8 cellular contexts compared by ENCODE assay signal in genomic region chr7:32893225-32893560, GRCh38. TPM values are rescaled to one million over a fixed set of nuclear protein-coding genes. Genes with fewer than 3 reads are reported as not detected.
DNase-seq lines count a peak whose midpoint lies in the region; ATAC-seq and TF ChIP-seq lines count a peak whose summit lies in the region.

No MANE protein-coding gene starts in this region.

- intact Hi-C loops in activated naive CD4-positive, alpha-beta T cell treated with anti-CD3 and anti-CD28 coated beads for 36 hours (cut with micrococcal nuclease) = no loop called here
- intact Hi-C loops in transverse colon (cut with DNase I; ENCODE audit: low total_unique reads) = loop anchor here (5.0 to 10.0 kb wide), 2 partner anchors 62 to 169 kb away; partner anchors contain the start of genes FKBP9 and NT5C3A

- H3K9me3 Mint-ChIP-seq in activated naive CD4-positive, alpha-beta T cell treated with anti-CD3 and anti-CD28 coated beads for 36 hours = no peaks in the 10 kb centered on the region
- no peaks in the 10 kb centered on the region for H3K9me3 Mint-ChIP-seq in activated naive CD8-positive, alpha-beta T cell treated with anti-CD3 and anti-CD28 coated beads for 36 hours

- H3K36me3 ChIP-seq in mesenchymal stem cell (ENCODE audit: control insufficient read depth in 1 of 2, insufficient read depth in 2 of 2, low read depth in 1 of 2, low read length in 2 of 2) (no peaks in the 10 kb centered on the region), transverse colon (no peaks in the 10 kb centered on the region)

- TF ChIP-seq CTCF in transverse colon (IDR thresholded peaks at IDR 0.05) = no peak

- no peak overlapping the region for H3K14ac ChIP-seq in mesenchymal stem cell (ENCODE audit: low read length in 2 of 2)

- in situ Hi-C loops in transverse colon (cut with MboI; ENCODE audit: low pct_ligation_motif_present in 1 of 4, low pct_unique_long_range_greater_than_20kb in 1 of 4, low sequenced_read_pairs in 3 of 4) = no loop called here

- ATAC-seq in HG03520 (IDR thresholded peaks at IDR 0.05; ENCODE audit: unreplicated experiment) (no peak), HG03469 (IDR thresholded peaks at IDR 0.05; ENCODE audit: unreplicated experiment) (no peak)

- H3K4me1 Mint-ChIP-seq in activated naive CD4-positive, alpha-beta T cell treated with anti-CD3 and anti-CD28 coated beads for 36 hours (ENCODE audit: low read depth) = peaks cover 37% of the 10 kb centered on the region
- peaks cover 30% of the 10 kb centered on the region for H3K4me1 Mint-ChIP-seq in activated naive CD8-positive, alpha-beta T cell treated with anti-CD3 and anti-CD28 coated beads for 36 hours

- no peak overlapping the region for H3K18ac ChIP-seq in mesenchymal stem cell (ENCODE audit: low read depth in 1 of 2, low read length in 2 of 2)

- H3K4me3 ChIP-seq in mesenchymal stem cell (ENCODE audit: insufficient read depth in 1 of 2, low read depth in 1 of 2, low read length in 2 of 2) (peak overlapping the region in 1 of 2 experiments; percentile 80), transverse colon (no peak overlapping the region)

- no peak overlapping the region for H2BK5ac ChIP-seq in mesenchymal stem cell (ENCODE audit: low read depth, low read length, poor library complexity, severe bottlenecking)

- no peak overlapping the region for H3K4me2 ChIP-seq in mesenchymal stem cell (ENCODE audit: low read length, poor library complexity, severe bottlenecking)

- no peaks in the 10 kb centered on the region for H3K27me3 ChIP-seq in mesenchymal stem cell (ENCODE audit: control insufficient read depth in 1 of 2, insufficient read depth in 1 of 2, low read length in 2 of 2)
- H3K27me3 ChIP-seq in transverse colon = no peaks in the 10 kb centered on the region

- peak overlapping the region; percentile 89 for H3K4me3 Mint-ChIP-seq in activated naive CD4-positive, alpha-beta T cell treated with anti-CD3 and anti-CD28 coated beads for 36 hours
- peak overlapping the region; percentile 92 for H3K4me3 Mint-ChIP-seq in activated naive CD8-positive, alpha-beta T cell treated with anti-CD3 and anti-CD28 coated beads for 36 hours

- peak overlapping the region; percentile 99 for H3K27ac Mint-ChIP-seq in activated naive CD4-positive, alpha-beta T cell treated with anti-CD3 and anti-CD28 coated beads for 36 hours
- peak overlapping the region; percentile 99 for H3K27ac Mint-ChIP-seq in activated naive CD8-positive, alpha-beta T cell treated with anti-CD3 and anti-CD28 coated beads for 36 hours

- H3K9ac ChIP-seq in mesenchymal stem cell (ENCODE audit: low read length) = peak overlapping the region; percentile 95

- no peak overlapping the region for H3K23ac ChIP-seq in mesenchymal stem cell (ENCODE audit: low read length in 2 of 2)

- CTCF ChIA-PET in activated naive CD4-positive, alpha-beta T cell treated with anti-CD3 and anti-CD28 coated beads for 36 hours (lab: Charles Lee) = interaction anchor here (1.1 to 6.3 kb wide), 4 partner anchors 11 to 169 kb away, joined by 3 to 42 read pairs (median 5); partner anchors contain the start of gene NT5C3A

- no peak overlapping the region for H2BK120ac ChIP-seq in mesenchymal stem cell (ENCODE audit: low read depth, low read length)

- H3K79me1 ChIP-seq in mesenchymal stem cell (replicated peaks; ENCODE audit: low read length, poor library complexity, severe bottlenecking) = no peaks in the 10 kb centered on the region

- no peak overlapping the region for H4K91ac ChIP-seq in mesenchymal stem cell (ENCODE audit: low read length)

- no peak for TF ChIP-seq EP300 in transverse colon (IDR thresholded peaks at IDR 0.05; ENCODE audit: low read depth)

- H3K4ac ChIP-seq in mesenchymal stem cell (ENCODE audit: low read depth in 1 of 2, low read length in 2 of 2) = no peak overlapping the region

- H3K27ac ChIP-seq in mesenchymal stem cell (ENCODE audit: low read length, poor library complexity, severe bottlenecking) (peak overlapping the region; percentile 99), transverse colon (peak overlapping the region; percentile 99 to 100 (median 100))

- no peak overlapping the region for H2AK5ac ChIP-seq in mesenchymal stem cell (ENCODE audit: low read length, severe bottlenecking)

- no peak overlapping the region for H2BK12ac ChIP-seq in mesenchymal stem cell (ENCODE audit: low read length in 2 of 2)

- H2AFZ ChIP-seq in mesenchymal stem cell (ENCODE audit: low read depth, low read length) = no peak overlapping the region

- peak; percentile 19 for DNase-seq in activated naive CD4-positive, alpha-beta T cell treated with anti-CD3 and anti-CD28 coated beads for 36 hours
- DNase-seq in activated naive CD4-positive, alpha-beta T cell (lab: John Stamatoyannopoulos, UW) = no peak
- no peak for DNase-seq in activated naive CD8-positive, alpha-beta T cell treated with anti-CD3 and anti-CD28 coated beads for 36 hours
- DNase-seq in mesenchymal stem cell = no peak
- no peak for DNase-seq in transverse colon
- DNase-seq in glomerular visceral epithelial cell (ENCODE audit: extremely low spot score) = no peak

- no peak overlapping the region for H2BK15ac ChIP-seq in mesenchymal stem cell (ENCODE audit: low read depth, poor library complexity, severe bottlenecking)

- H3K9me3 ChIP-seq in mesenchymal stem cell (ENCODE audit: control insufficient read depth, low read length) = no peaks in the 10 kb centered on the region
- H3K9me3 ChIP-seq in transverse colon = no peaks in the 10 kb centered on the region

- H3K4me1 ChIP-seq in mesenchymal stem cell (ENCODE audit: control insufficient read depth, insufficient read depth, low read depth, low read length) (peaks cover 6% of the 10 kb centered on the region), transverse colon (peaks cover 12 to 40% (median 26%) of the 10 kb centered on the region in 4 donors)

- no peak overlapping the region for H4K8ac ChIP-seq in mesenchymal stem cell (ENCODE audit: low read length)

- peaks cover 19% of the 10 kb centered on the region for H3K36me3 Mint-ChIP-seq in activated naive CD4-positive, alpha-beta T cell treated with anti-CD3 and anti-CD28 coated beads for 36 hours (ENCODE audit: low read depth)
- H3K36me3 Mint-ChIP-seq in activated naive CD8-positive, alpha-beta T cell treated with anti-CD3 and anti-CD28 coated beads for 36 hours = peaks cover 8% of the 10 kb centered on the region

- H3K27me3 Mint-ChIP-seq in activated naive CD4-positive, alpha-beta T cell treated with anti-CD3 and anti-CD28 coated beads for 36 hours (ENCODE audit: low read depth) = no peaks in the 10 kb centered on the region
- peaks cover 4% of the 10 kb centered on the region for H3K27me3 Mint-ChIP-seq in activated naive CD8-positive, alpha-beta T cell treated with anti-CD3 and anti-CD28 coated beads for 36 hours

- TF ChIP-seq POLR2A in transverse colon (IDR thresholded peaks at IDR 0.05) = no peak

- 78% methylated on average over 4 of the region's 4 CpGs for WGBS in mesenchymal stem cell
- WGBS in transverse colon (ENCODE audit: low coverage in 1 of 2), 2 donors = 61 to 67% methylated on average over 4 of the region's 4 CpGs

RNA-seq across cellular contexts. Expression of gene KBTBD2, which starts 1.6 kb away (rescaled TPM):
- total RNA-seq in activated naive CD4-positive, alpha-beta T cell treated with anti-CD3 and anti-CD28 coated beads for 36 hours = 10 to 100 TPM; 30.6 to 32.2 TPM
- total RNA-seq in activated naive CD8-positive, alpha-beta T cell treated with anti-CD3 and anti-CD28 coated beads for 36 hours = 10 to 100 TPM; 20.9 to 22.7 TPM
- polyA plus RNA-seq in mesenchymal stem cell (2013, experiment 1 of 2) = 16.5 TPM
- polyA plus RNA-seq in mesenchymal stem cell (2013, experiment 2 of 2) = 18.2 TPM
- total RNA-seq in transverse colon = 10 to 100 TPM; 29.9 to 72.8 (median 32.3) TPM
